Comparison of ENCODE assay signal across 28 cellular contexts in the genomic region with DNA sequence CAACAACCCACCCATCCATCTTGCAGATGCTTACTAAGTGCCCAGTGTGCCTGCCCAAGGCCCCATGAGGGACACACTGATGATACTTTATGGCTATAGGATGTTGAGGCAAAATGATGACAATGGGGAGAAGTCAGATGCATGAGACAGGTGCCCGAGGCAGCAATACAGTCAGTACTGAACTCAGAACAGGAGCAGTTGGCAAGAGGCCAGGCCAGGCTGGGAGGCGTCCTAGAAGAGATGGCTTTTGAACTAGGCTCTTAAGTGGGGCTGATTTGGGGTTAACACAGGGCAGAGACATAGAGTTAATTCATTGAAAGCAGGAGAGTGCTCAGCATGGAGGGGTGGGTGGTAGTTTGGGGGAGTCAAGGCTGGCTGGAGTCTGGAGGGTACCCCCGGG. TPM values are rescaled to one million over a fixed set of nuclear protein-coding genes. Genes with fewer than 3 reads are reported as not detected.
"Had no signal": no experiment of that assay in that cellular context is flagged by ENCODE, and none has a peak within 500 bp of the region (broad histone marks: within the 10 kb centered on the region; RNA-seq: fewer than 3 reads in every experiment).

No MANE protein-coding gene starts in this region.

- H3K27ac Mint-ChIP-seq: activated naive CD8-positive, alpha-beta T cell treated with anti-CD3 and anti-CD28 coated beads for 36 hours; activated T-helper 1 cell treated with anti-CD3 and anti-CD28 coated beads, Interleukin-12 subunit alpha, Interleukin-12 subunit beta, Interleukin-2, Interleukin-4 antibody, amounts not matched to agents 30 ng/mL and 10 ng/mL and 1 ng/mL, durations not matched to agents 14 hours and 24 hours and 36 hours; memory B cell; type B pancreatic cell had no signal

- ATAC-seq: foreskin keratinocyte; mucosa of descending colon; stimulated activated naive CD8-positive, alpha-beta T cell treated with anti-CD3 and anti-CD28 coated beads, Interleukin-15, amount 100 ng/mL, for 72 hours had no signal

- H3K4me1 Mint-ChIP-seq: activated naive CD8-positive, alpha-beta T cell treated with anti-CD3 and anti-CD28 coated beads for 36 hours; neural crest cell; stimulated activated naive CD8-positive, alpha-beta T cell treated with anti-CD3 and anti-CD28 coated beads, Interleukin-15, amount 100 ng/mL, for 72 hours had no signal

- H3K36me3 ChIP-seq: prostate gland had no signal

- H3K9me3 ChIP-seq: mucosa of descending colon, prostate gland, suprapubic skin had no signal

- H3K27me3 Mint-ChIP-seq: activated naive CD8-positive, alpha-beta T cell treated with anti-CD3 and anti-CD28 coated beads for 36 hours; memory B cell; naive B cell; stimulated activated naive CD8-positive, alpha-beta T cell treated with anti-CD3 and anti-CD28 coated beads, Interleukin-15, amount 100 ng/mL, for 72 hours; type B pancreatic cell had no signal

- H3K4me3 Mint-ChIP-seq: activated naive CD8-positive, alpha-beta T cell treated with anti-CD3 and anti-CD28 coated beads for 36 hours; activated T-helper 1 cell treated with anti-CD3 and anti-CD28 coated beads, Interleukin-12 subunit alpha, Interleukin-12 subunit beta, Interleukin-2, Interleukin-4 antibody, amounts not matched to agents 30 ng/mL and 10 ng/mL and 1 ng/mL, durations not matched to agents 14 hours and 24 hours and 36 hours; memory B cell; naive B cell; neural crest cell; stimulated activated naive CD8-positive, alpha-beta T cell treated with anti-CD3 and anti-CD28 coated beads, Interleukin-15, amount 100 ng/mL, for 72 hours; type B pancreatic cell had no signal

- H3K27ac ChIP-seq: cardiac muscle cell, foreskin keratinocyte, hepatocyte, prostate gland, skin epidermis, suprapubic skin, VCaP had no signal

- H3K9me3 Mint-ChIP-seq: activated naive CD8-positive, alpha-beta T cell treated with anti-CD3 and anti-CD28 coated beads for 36 hours; activated T-helper 1 cell treated with anti-CD3 and anti-CD28 coated beads, Interleukin-12 subunit alpha, Interleukin-12 subunit beta, Interleukin-2, Interleukin-4 antibody, amounts not matched to agents 30 ng/mL and 10 ng/mL and 1 ng/mL, durations not matched to agents 14 hours and 24 hours and 36 hours; memory B cell; neural crest cell; stimulated activated naive CD8-positive, alpha-beta T cell treated with anti-CD3 and anti-CD28 coated beads, Interleukin-15, amount 100 ng/mL, for 72 hours; type B pancreatic cell had no signal

- H3K4me1 ChIP-seq: foreskin keratinocyte, prostate gland, suprapubic skin had no signal

- H3K27me3 ChIP-seq: cardiac muscle cell, foreskin keratinocyte, hepatocyte, suprapubic skin had no signal

- DNase-seq: activated CD4-positive, alpha-beta T cell treated with anti-CD3 and anti-CD28 coated beads, Interleukin-2, amount 50 U/mL, for 48 hours; activated CD4-positive, CD25-positive, alpha-beta regulatory T cell treated with anti-CD3 and anti-CD28 coated beads, Interleukin-2, amount 50 U/mL, for 72 hours; activated gamma-delta T cell treated with Interleukin-2 at 50 U/mL for 16 hours; activated naive CD8-positive, alpha-beta T cell treated with anti-CD3 and anti-CD28 coated beads for 36 hours; activated T-cell treated with anti-CD3 and anti-CD28 coated beads for 4 hours; amygdala; dermis blood vessel endothelial cell; effector memory CD4-positive, alpha-beta T cell; foreskin keratinocyte; mucosa of descending colon; naive B cell; right cardiac atrium; stimulated activated CD4-positive, alpha-beta T cell treated with anti-CD3 and anti-CD28 coated beads, Interleukin-15, amount 100 ng/mL, for 24 hours; stimulated activated CD4-positive, alpha-beta T cell treated with anti-CD3 and anti-CD28 coated beads, Interleukin-2, amount 100 ng/mL, for 48 hours; stimulated activated naive CD8-positive, alpha-beta T cell treated with anti-CD3 and anti-CD28 coated beads, Interleukin-15, amount 100 ng/mL, for 72 hours; T-helper 2 cell had no signal

- H3K4me3 ChIP-seq: cardiac muscle cell, hepatocyte, mucosa of descending colon, prostate gland, skin epidermis, suprapubic skin had no signal

RNA-seq across cellular contexts. Expression of gene SDS, which starts 29.7 kb away (rescaled TPM):
- total RNA-seq: activated naive CD8-positive, alpha-beta T cell treated with anti-CD3 and anti-CD28 coated beads for 36 hours; activated T-helper 1 cell treated with anti-CD3 and anti-CD28 coated beads, Interleukin-12 subunit alpha, Interleukin-12 subunit beta, Interleukin-2, Interleukin-4 antibody, amounts not matched to agents 30 ng/mL and 10 ng/mL and 1 ng/mL, durations not matched to agents 14 hours and 24 hours and 36 hours; cardiac muscle cell; dermis blood vessel endothelial cell; fibroblast of lung; foreskin keratinocyte; neural crest cell; osteocyte had no signal
